8 cellular contexts compared by ENCODE assay signal in genomic region chr4:52038109-52038912, GRCh38. TPM values are rescaled to one million over a fixed set of nuclear protein-coding genes. Genes with fewer than 3 reads are reported as not detected.
DNase-seq lines count a peak whose midpoint lies in the region; ATAC-seq and TF ChIP-seq lines count a peak whose summit lies in the region.

Gene SGCB (minus strand): TSS chr4:52038299. CDS start chr4:52038259, 40 bp downstream.

- H3K9me3 ChIP-seq in BE2C: no peaks in the 10 kb centered on the region
- H3K9me3 ChIP-seq in OCI-LY1 (ENCODE audit: low read length): no peaks in the 10 kb centered on the region
- no peaks in the 10 kb centered on the region for H3K9me3 ChIP-seq in fibroblast of lung (ENCODE audit: control insufficient read depth, insufficient read depth, low read depth, low read length)

- H3K4me1 ChIP-seq in BE2C (no peaks in the 10 kb centered on the region; the same call in 1 of the 2 replicates), OCI-LY1 (ENCODE audit: insufficient read depth, low read length, severe bottlenecking) (peaks cover 27% of the 10 kb centered on the region), fibroblast of lung (ENCODE audit: control insufficient read depth, extremely low read depth, insufficient read depth, low read length) (peaks cover 2% of the 10 kb centered on the region)

- H3K9me2 ChIP-seq in OCI-LY1 (ENCODE audit: low read depth, low read length): no peaks in the 10 kb centered on the region

- H4K20me1 ChIP-seq in OCI-LY1 (ENCODE audit: insufficient read depth, low read length) (no peaks in the 10 kb centered on the region), fibroblast of lung (ENCODE audit: control insufficient read depth, extremely low read depth, insufficient read depth, low read length) (no peaks in the 10 kb centered on the region)

- TF ChIP-seq CTCF in BE2C (IDR thresholded peaks at IDR 0.05; ENCODE audit: low read depth, low read length): no peak
- no peak for TF ChIP-seq CTCF in OCI-LY1 (IDR thresholded peaks at IDR 0.05; ENCODE audit: low read length)
- TF ChIP-seq CTCF in fibroblast of lung (conservative IDR thresholded peaks at IDR 0.05 in 1 of 2, IDR thresholded peaks at IDR 0.05 in 1 of 2; ENCODE audit: low read depth in 1 of 2, low read length in 2 of 2): no peak

- H3F3A ChIP-seq in OCI-LY1 (ENCODE audit: insufficient read depth, low read length): no peaks in the 10 kb centered on the region

- H3K4me3 ChIP-seq in BE2C (ENCODE audit: low read depth, low read length): peak within 1 kb of the TSS; percentile 86
- peak within 1 kb of the TSS; percentile 85 for H3K4me3 ChIP-seq in OCI-LY1 (ENCODE audit: low read depth, low read length, poor library complexity, severe bottlenecking)
- peak within 1 kb of the TSS; percentile 82 to 89 (median 86) for H3K4me3 ChIP-seq in fibroblast of lung (replicated peaks in 1 of 4; ENCODE audit: control extremely low read depth in 1 of 4, insufficient read depth in 1 of 4, low read depth in 3 of 4, low read length in 4 of 4)

- no peaks in the 10 kb centered on the region for H3K9me3 Mint-ChIP-seq in naive thymus-derived CD8-positive, alpha-beta T cell
- no peaks in the 10 kb centered on the region for H3K9me3 Mint-ChIP-seq in stimulated activated memory B cell treated with anti-CD40 and anti-IgM and Interleukin-4, amounts not matched to agents 10 μg/mL and 1 μg/mL and 100 μg/mL, for 72 hours

- H2AFZ ChIP-seq in OCI-LY1 (ENCODE audit: low read length): peak within 1 kb of the TSS; percentile 99
- peak within 1 kb of the TSS; percentile 97 for H2AFZ ChIP-seq in fibroblast of lung (ENCODE audit: low read length)

- H3K4me3 Mint-ChIP-seq in naive thymus-derived CD8-positive, alpha-beta T cell: peak within 1 kb of the TSS; percentile 79 to 93 (median 86)
- H3K4me3 Mint-ChIP-seq in stimulated activated memory B cell treated with anti-CD40 and anti-IgM and Interleukin-4, amounts not matched to agents 10 μg/mL and 1 μg/mL and 100 μg/mL, for 72 hours: peak within 1 kb of the TSS; percentile 81

- H3K27ac Mint-ChIP-seq in naive thymus-derived CD8-positive, alpha-beta T cell: peak within 1 kb of the TSS in 9 of 10 donors; percentile 41 to 87 (median 79)
- H3K27ac Mint-ChIP-seq in stimulated activated memory B cell treated with anti-CD40 and anti-IgM and Interleukin-4, amounts not matched to agents 10 μg/mL and 1 μg/mL and 100 μg/mL, for 72 hours: peak within 1 kb of the TSS; percentile 61

- peak within 1 kb of the TSS; percentile 83 for H3K4me2 ChIP-seq in OCI-LY1 (ENCODE audit: low read length)
- peak within 1 kb of the TSS; percentile 96 for H3K4me2 ChIP-seq in fibroblast of lung (ENCODE audit: extremely low read depth, insufficient read depth, low read length)

- H3K27ac ChIP-seq in OCI-LY1 (ENCODE audit: low read depth, low read length, poor library complexity, severe bottlenecking) (no peak within 1 kb of the TSS), fibroblast of lung (ENCODE audit: insufficient read depth, low read length) (peak within 1 kb of the TSS; percentile 60)

- peaks cover 3% of the 10 kb centered on the region; the same call in 1 of the 2 replicates for H3K36me3 ChIP-seq in BE2C
- H3K36me3 ChIP-seq in OCI-LY1 (ENCODE audit: insufficient read depth, low read length): no peaks in the 10 kb centered on the region
- no peaks in the 10 kb centered on the region for H3K36me3 ChIP-seq in fibroblast of lung (ENCODE audit: control insufficient read depth, insufficient read depth, low read length)

- H3K4me1 Mint-ChIP-seq in naive thymus-derived CD8-positive, alpha-beta T cell: peaks cover 15 to 26% (median 23%) of the 10 kb centered on the region in 4 donors
- peaks cover 30% of the 10 kb centered on the region for H3K4me1 Mint-ChIP-seq in stimulated activated memory B cell treated with anti-CD40 and anti-IgM and Interleukin-4, amounts not matched to agents 10 μg/mL and 1 μg/mL and 100 μg/mL, for 72 hours

- no peaks in the 10 kb centered on the region for H3K36me3 Mint-ChIP-seq in naive thymus-derived CD8-positive, alpha-beta T cell
- H3K36me3 Mint-ChIP-seq in stimulated activated memory B cell treated with anti-CD40 and anti-IgM and Interleukin-4, amounts not matched to agents 10 μg/mL and 1 μg/mL and 100 μg/mL, for 72 hours: no peaks in the 10 kb centered on the region

- peaks cover 6 to 31% (median 19%) of the 10 kb centered on the region in 5 donors for H3K27me3 Mint-ChIP-seq in naive thymus-derived CD8-positive, alpha-beta T cell
- H3K27me3 Mint-ChIP-seq in stimulated activated memory B cell treated with anti-CD40 and anti-IgM and Interleukin-4, amounts not matched to agents 10 μg/mL and 1 μg/mL and 100 μg/mL, for 72 hours: peaks cover 14% of the 10 kb centered on the region

- peak within 1 kb of the TSS; percentile 74 for H3K9ac ChIP-seq in OCI-LY1 (ENCODE audit: low read length)
- H3K9ac ChIP-seq in fibroblast of lung (ENCODE audit: insufficient read depth, low read length): peak within 1 kb of the TSS; percentile 72

- H3K27me3 ChIP-seq in BE2C (no peaks in the 10 kb centered on the region), OCI-LY1 (ENCODE audit: insufficient read depth, low read length) (no peaks in the 10 kb centered on the region), fibroblast of lung (ENCODE audit: control insufficient read depth, insufficient read depth, low read length) (peaks cover 11% of the 10 kb centered on the region)

- POLR2A ChIA-PET in naive thymus-derived CD8-positive, alpha-beta T cell (lab: Charles Lee): interaction anchor here (1.4 to 1.8 kb wide), 2 partner anchors 195 to 675 kb away, joined by 3 to 16 read pairs; partner anchors contain the start of gene DCUN1D4

- DNase-seq in BE2C (peak; percentile 83), GM19238 (ENCODE audit: insufficient read length, low spot score) (peak; percentile 59), activated T-helper 1 cell treated with Interleukin-2 at 50 U/mL for 16 hours (ENCODE audit: low read depth) (peak; percentile 60), fibroblast of lung (ENCODE audit: low read depth in 2 of 2) (peak; percentile 41 to 56)
- peak; percentile 55 to 82 (median 70) for DNase-seq in naive thymus-derived CD8-positive, alpha-beta T cell

- H3K79me2 ChIP-seq in OCI-LY1 (ENCODE audit: insufficient read depth, low read length) (peaks cover 3% of the 10 kb centered on the region; the same call in 1 of the 2 replicates), fibroblast of lung (ENCODE audit: control insufficient read depth, insufficient read depth, low read length) (peaks cover 42% of the 10 kb centered on the region)

- ATAC-seq in HG03354 (IDR thresholded peaks at IDR 0.05; ENCODE audit: poor library complexity, severe bottlenecking, unreplicated experiment): peak; percentile 91
- peak; percentile 93 to 97 for ATAC-seq in naive thymus-derived CD8-positive, alpha-beta T cell
- ATAC-seq in stimulated activated memory B cell treated with anti-CD40 and anti-IgM and Interleukin-4, amounts not matched to agents 10 μg/mL and 1 μg/mL and 100 μg/mL, for 72 hours: peak; percentile 95

RNA-seq across cellular contexts. Expression of gene SGCB, which starts in this region (rescaled TPM):
- polyA plus RNA-seq in BE2C (2012; ENCODE audit: insufficient read depth, insufficient read length, low read depth): 26.3 TPM
- 24.9 and 45.9 TPM in 2 replicates for total RNA-seq in fibroblast of lung
- 55.3 and 72.2 TPM in 2 replicates for polyA plus RNA-seq in fibroblast of lung
- polyA plus RNA-seq in fibroblast of lung (2012): 44.9 and 53.3 TPM in 2 replicates
- 9.6 and 10.5 TPM in 2 replicates for polyA minus RNA-seq in fibroblast of lung (ENCODE audit: low replicate concordance)
- 1 to 10 TPM; 6.4 to 7.3 TPM for total RNA-seq in naive thymus-derived CD8-positive, alpha-beta T cell
- 1 to 10 TPM; 3.5 to 6.5 (median 4.3) TPM for polyA plus RNA-seq in naive thymus-derived CD8-positive, alpha-beta T cell

Comparison
In these comparisons a context has a peak if more than half of its experiments do, and no peak if none do; other contexts are left out.
1. RNA of gene SGCB (polyA plus RNA-seq): 44.9 to 72.2 TPM in fibroblast of lung; 3.5 to 6.5 TPM in naive thymus-derived CD8-positive, alpha-beta T cell; every median in the first group is over 4 times any median in the second.
2. Peak in every context shown above with its lines, with median percentiles within 50 percentile points of each other: DNase-seq, H3K4me3 ChIP-seq and ATAC-seq.